Comparison of ENCODE assay signal across 8 cellular contexts in the genomic region with DNA sequence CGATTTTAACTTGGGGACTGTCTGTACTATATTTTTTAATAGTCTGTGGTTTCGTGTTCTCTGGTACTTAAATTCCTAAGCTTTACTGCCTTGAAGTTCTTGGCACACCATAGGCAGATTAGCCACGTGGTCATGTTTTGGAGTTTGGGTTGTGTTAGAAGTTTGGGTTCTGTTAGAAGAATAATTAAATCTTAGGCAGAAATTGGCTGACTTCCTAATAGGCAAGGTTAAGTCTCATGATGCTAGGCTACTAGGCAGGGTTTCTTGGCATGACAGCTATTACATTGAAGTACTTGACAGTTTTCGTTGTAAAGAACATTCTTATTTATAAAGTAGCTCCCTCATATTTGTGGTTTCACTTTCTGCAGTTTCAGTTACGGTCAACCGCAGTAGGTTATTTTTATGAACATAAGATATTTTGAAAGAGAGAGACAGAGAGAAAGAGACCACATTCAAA. TPM values are rescaled to one million over a fixed set of nuclear protein-coding genes. Genes with fewer than 3 reads are reported as not detected.
A peak's percentile ranks its signal among the peaks of the same experiment; 100 is the strongest.
DNase-seq lines count a peak whose midpoint lies in the region; ATAC-seq and TF ChIP-seq lines count a peak whose summit lies in the region.

No MANE protein-coding gene starts in this region.

- POLR2A ChIA-PET in CD4-positive, alpha-beta T cell (lab: Charles Lee) = interaction anchor here (0.7 to 1.4 kb wide), 3 partner anchors 13 to 17 kb away, joined by 3 to 4 read pairs (median 3); no protein-coding TSS in a partner anchor

- H3K9me3 Mint-ChIP-seq in CD4-positive, alpha-beta T cell = no peaks in the 10 kb centered on the region

- H3K36me3 Mint-ChIP-seq in CD4-positive, alpha-beta T cell (ENCODE audit: low read depth) = no peaks in the 10 kb centered on the region
- peaks cover 2% of the 10 kb centered on the region for H3K36me3 Mint-ChIP-seq in T-helper 17 cell (ENCODE audit: low read depth)

- intact Hi-C loops in CD4-positive, alpha-beta T cell (cut with DNase I, micrococcal nuclease) = no loop called here
- intact Hi-C loops in tibial artery (cut with DNase I; ENCODE audit: low total_unique reads) = no loop called here

- H3K27ac ChIP-seq in CD4-positive, alpha-beta T cell (ENCODE audit: low read depth, low read length) = peak overlapping the region; percentile 24
- peak overlapping the region; percentile 67 to 71 for H3K27ac ChIP-seq in tibial artery

- peak overlapping the region; percentile 86 for H3K27ac Mint-ChIP-seq in CD4-positive, alpha-beta T cell
- peak overlapping the region; percentile 88 for H3K27ac Mint-ChIP-seq in T-helper 17 cell

- no peaks in the 10 kb centered on the region for H3K9me3 ChIP-seq in CD4-positive, alpha-beta T cell (ENCODE audit: control insufficient read depth, low read length)
- no peaks in the 10 kb centered on the region for H3K9me3 ChIP-seq in T-helper 17 cell (ENCODE audit: control insufficient read depth, low read length, poor library complexity, severe bottlenecking)
- H3K9me3 ChIP-seq in tibial artery = no peaks in the 10 kb centered on the region

- no peak for TF ChIP-seq CTCF in CD4-positive, alpha-beta T cell (IDR thresholded peaks at IDR 0.05)
- TF ChIP-seq CTCF in tibial artery (IDR thresholded peaks at IDR 0.05) = no peak

- H3K4me3 ChIP-seq in tibial artery = peak overlapping the region; percentile 39 to 51

- peak overlapping the region; percentile 86 for H3K4me3 Mint-ChIP-seq in CD4-positive, alpha-beta T cell
- peak overlapping the region; percentile 82 for H3K4me3 Mint-ChIP-seq in T-helper 17 cell

- CTCF ChIA-PET in CD4-positive, alpha-beta T cell (lab: Charles Lee) = interaction anchor here (1.0 kb wide), 1 partner anchor 16 kb away, joined by 3 read pairs; no protein-coding TSS in a partner anchor

- peaks cover 0 to 23% (median 12%) of the 10 kb centered on the region in 4 donors for H3K4me1 ChIP-seq in tibial artery

- peak; percentile 47 for ATAC-seq in CD4-positive, alpha-beta T cell (ENCODE audit: poor library complexity)
- ATAC-seq in GM19452 (IDR thresholded peaks at IDR 0.05; ENCODE audit: unreplicated experiment) (peak; percentile 78), HG03442 (IDR thresholded peaks at IDR 0.05; ENCODE audit: unreplicated experiment) (peak; percentile 81), T-helper 17 cell (peak; percentile 60)

- H3K27me3 ChIP-seq in CD4-positive, alpha-beta T cell (ENCODE audit: control insufficient read depth, insufficient read depth, low read length) = no peaks in the 10 kb centered on the region
- H3K27me3 ChIP-seq in tibial artery = no peaks in the 10 kb centered on the region

- peaks cover 48% of the 10 kb centered on the region for H3K4me1 Mint-ChIP-seq in CD4-positive, alpha-beta T cell (ENCODE audit: low read depth)
- peaks cover 24% of the 10 kb centered on the region for H3K4me1 Mint-ChIP-seq in T-helper 17 cell

- no peaks in the 10 kb centered on the region for H3K27me3 Mint-ChIP-seq in CD4-positive, alpha-beta T cell
- no peaks in the 10 kb centered on the region for H3K27me3 Mint-ChIP-seq in T-helper 17 cell

- no peaks in the 10 kb centered on the region for H3K36me3 ChIP-seq in tibial artery

- DNase-seq in CD4-positive, alpha-beta T cell = no peak
- DNase-seq in T-helper 17 cell = no peak
- peak; percentile 61 for DNase-seq in glomerular visceral epithelial cell (ENCODE audit: extremely low spot score)
- DNase-seq in tibial artery = peak in 1 of 2 donors; percentile 38
- no peak for DNase-seq in ureter (ENCODE audit: low spot score)
- DNase-seq in SKM-1 treated with dmso at 0.1 percent for 144 hours (lab: John Stamatoyannopoulos, UW; ENCODE audit: unreplicated experiment) = no peak

RNA-seq across cellular contexts. Expression of a gene that starts 30.0 kb away (rescaled TPM):
- total RNA-seq in CD4-positive, alpha-beta T cell = not detected
- total RNA-seq in T-helper 17 cell = not detected
- 226 TPM for total RNA-seq in ureter

Comparison
In these comparisons a context has a peak if more than half of its experiments do, and no peak if none do; other contexts are left out.
1. RNA of a gene that starts 30.0 kb away (total RNA-seq): 226 TPM in ureter (single experiment); not detected in CD4-positive, alpha-beta T cell and not detected in T-helper 17 cell; every median in the first group is over 100 times any median in the second.
2. Peak in every context shown above with its lines, with median percentiles within 50 percentile points of each other: ATAC-seq.